In genomic region chr18:37671530-37671929, GRCh38 we compare ENCODE assay signal across 29 cellular contexts.
"Had no signal": no experiment of that assay in that cellular context is flagged by ENCODE, and none has a peak within 500 bp of the region (broad histone marks: within the 10 kb centered on the region; RNA-seq: fewer than 3 reads in every experiment).

No MANE protein-coding gene starts in this region.

- H3K27ac ChIP-seq: neutrophil, pancreas, prostate gland, right atrium auricular region, right lobe of liver, sigmoid colon, suprapubic skin, testis, tibial artery, transverse colon, upper lobe of right lung, uterus had no signal

- H3K4me3 ChIP-seq: pancreas, prostate gland, right atrium auricular region, right lobe of liver, sigmoid colon, suprapubic skin, testis, tibial artery, transverse colon, upper lobe of right lung, uterus had no signal

- H3K4me1 Mint-ChIP-seq: naive B cell; naive thymus-derived CD8-positive, alpha-beta T cell; stimulated activated memory B cell treated with anti-CD40 and anti-IgM and Interleukin-4, amounts not matched to agents 10 μg/mL and 1 μg/mL and 100 μg/mL, for 72 hours; stimulated activated naive CD8-positive, alpha-beta T cell treated with anti-CD3 and anti-CD28 coated beads, Interleukin-15, amount 100 ng/mL, for 72 hours had no signal

- H3K4me1 ChIP-seq: pancreas, prostate gland, right atrium auricular region, right lobe of liver, sigmoid colon, suprapubic skin, testis, tibial artery, transverse colon, upper lobe of right lung, uterus had no signal

- FAIRE-seq: pancreas, small intestine had no signal

- H3K36me3 Mint-ChIP-seq: naive B cell; naive thymus-derived CD8-positive, alpha-beta T cell; natural killer cell treated with Interleukin-12 subunit alpha and Interleukin-12 subunit beta and Interleukin-15 and Interleukin-18, amount 100 ng/mL, for 72 hours; stimulated activated memory B cell treated with anti-CD40 and anti-IgM and Interleukin-4, amounts not matched to agents 10 μg/mL and 1 μg/mL and 100 μg/mL, for 72 hours; type B pancreatic cell had no signal

- H3K27me3 Mint-ChIP-seq: naive B cell; naive thymus-derived CD8-positive, alpha-beta T cell; natural killer cell treated with Interleukin-12 subunit alpha and Interleukin-12 subunit beta and Interleukin-15 and Interleukin-18, amount 100 ng/mL, for 72 hours; stimulated activated memory B cell treated with anti-CD40 and anti-IgM and Interleukin-4, amounts not matched to agents 10 μg/mL and 1 μg/mL and 100 μg/mL, for 72 hours; stimulated activated naive CD8-positive, alpha-beta T cell treated with anti-CD3 and anti-CD28 coated beads, Interleukin-15, amount 100 ng/mL, for 72 hours; type B pancreatic cell had no signal

- H3K27ac Mint-ChIP-seq: naive B cell; naive thymus-derived CD8-positive, alpha-beta T cell; natural killer cell treated with Interleukin-12 subunit alpha and Interleukin-12 subunit beta and Interleukin-15 and Interleukin-18, amount 100 ng/mL, for 72 hours; nephron progenitor cell; stimulated activated memory B cell treated with anti-CD40 and anti-IgM and Interleukin-4, amounts not matched to agents 10 μg/mL and 1 μg/mL and 100 μg/mL, for 72 hours; stimulated activated naive CD8-positive, alpha-beta T cell treated with anti-CD3 and anti-CD28 coated beads, Interleukin-15, amount 100 ng/mL, for 72 hours; type B pancreatic cell had no signal

- H3K27me3 ChIP-seq: neutrophil, pancreas, right atrium auricular region, right lobe of liver, sigmoid colon, suprapubic skin, testis, tibial artery, transverse colon, upper lobe of right lung, uterus had no signal

- H3K36me3 ChIP-seq: neutrophil, pancreas, prostate gland, right atrium auricular region, right lobe of liver, sigmoid colon, suprapubic skin, tibial artery, transverse colon, upper lobe of right lung, uterus had no signal

- ATAC-seq: naive thymus-derived CD8-positive, alpha-beta T cell; natural killer cell treated with Interleukin-12 subunit alpha and Interleukin-12 subunit beta and Interleukin-15 and Interleukin-18, amount 100 ng/mL, for 72 hours; pancreas; right lobe of liver; stimulated activated memory B cell treated with anti-CD40 and anti-IgM and Interleukin-4, amounts not matched to agents 10 μg/mL and 1 μg/mL and 100 μg/mL, for 72 hours; stimulated activated naive CD8-positive, alpha-beta T cell treated with anti-CD3 and anti-CD28 coated beads, Interleukin-15, amount 100 ng/mL, for 72 hours; stimulated activated naive CD8-positive, alpha-beta T cell treated with anti-CD3 and anti-CD28 coated beads, Interleukin-15, Interleukin-2, amounts not matched to agents 100 U/mL and 50 U/mL, for 24 hours; upper lobe of right lung had no signal

- H3K9me3 ChIP-seq: neutrophil, pancreas, prostate gland, right atrium auricular region, right lobe of liver, suprapubic skin, testis, transverse colon, upper lobe of right lung, uterus had no signal

- H3K4me3 Mint-ChIP-seq: naive B cell; naive thymus-derived CD8-positive, alpha-beta T cell; natural killer cell treated with Interleukin-12 subunit alpha and Interleukin-12 subunit beta and Interleukin-15 and Interleukin-18, amount 100 ng/mL, for 72 hours; nephron progenitor cell; neural crest cell; stimulated activated memory B cell treated with anti-CD40 and anti-IgM and Interleukin-4, amounts not matched to agents 10 μg/mL and 1 μg/mL and 100 μg/mL, for 72 hours; stimulated activated naive CD8-positive, alpha-beta T cell treated with anti-CD3 and anti-CD28 coated beads, Interleukin-15, amount 100 ng/mL, for 72 hours; type B pancreatic cell had no signal

- DNase-seq: naive B cell; naive thymus-derived CD8-positive, alpha-beta T cell; nephron progenitor cell; pancreas; retina; right lobe of liver; sigmoid colon; small intestine; stimulated activated CD4-positive, alpha-beta T cell treated with anti-CD3 and anti-CD28 coated beads, Interleukin-15, amount 100 ng/mL, for 24 hours; stimulated activated CD4-positive, alpha-beta T cell treated with anti-CD3 and anti-CD28 coated beads, Interleukin-4, amount 100 ng/mL, for 1 hour; stimulated activated CD4-positive, alpha-beta T cell treated with anti-CD3 and anti-CD28 coated beads, Interleukin-4, amount 100 ng/mL, for 4 hours; stimulated activated CD8-positive, alpha-beta memory T cell treated with anti-CD3 and anti-CD28 coated beads, Interleukin-4, amount 100 ng/mL, for 48 hours; stimulated activated naive CD4-positive, alpha-beta T cell; stimulated activated naive CD8-positive, alpha-beta T cell treated with anti-CD3 and anti-CD28 coated beads, Interleukin-15, amount 100 ng/mL, for 72 hours; stimulated activated naive CD8-positive, alpha-beta T cell treated with anti-CD3 and anti-CD28 coated beads, Interleukin-15, Interleukin-2, amounts not matched to agents 100 U/mL and 50 U/mL, for 24 hours; substantia nigra; testis; tibial artery; transverse colon; upper lobe of right lung; uterus had no signal
